ENCODE assay signal across 11 cellular contexts in genomic region chr10:118732253-118733194, GRCh38. TPM values are rescaled to one million over a fixed set of nuclear protein-coding genes. Genes with fewer than 3 reads are reported as not detected.
DNase-seq lines count a peak whose midpoint lies in the region; ATAC-seq and TF ChIP-seq lines count a peak whose summit lies in the region.
"Had no signal": no experiment of that assay in that cellular context is flagged by ENCODE, and none has a peak within 500 bp of the region (broad histone marks: within the 10 kb centered on the region; RNA-seq: fewer than 3 reads in every experiment).

No MANE protein-coding gene starts in this region.

- H3K27me3 ChIP-seq in CD4-positive, alpha-beta T cell (ENCODE audit: control insufficient read depth, insufficient read depth, low read length), result no peaks in the 10 kb centered on the region
- H3K27me3 ChIP-seq in right cardiac atrium (ENCODE audit: control insufficient read depth, insufficient read depth), result no peaks in the 10 kb centered on the region

- DNase-seq in CD4-positive, alpha-beta T cell, result no peak
- DNase-seq in right cardiac atrium, result no peak
- DNase-seq in NCI-H345 treated with DMSO at 0.1 percent for 48 hours (lab: John Stamatoyannopoulos, UW; ENCODE audit: unreplicated experiment), result no peak
- DNase-seq in hippocampal formation (lab: John Stamatoyannopoulos, UW), result no peak
- DNase-seq in middle frontal gyrus (ENCODE audit: extremely low spot score, low spot score), result no peak
- no peak for DNase-seq in RWPE1 (ENCODE audit: low spot score)
- DNase-seq: DMS79; NCI-H1417 treated with DMSO at 0.1 percent for 48 hours; stimulated activated CD4-positive, alpha-beta T cell treated with anti-CD3 and anti-CD28 coated beads, Interleukin-1b, Interleukin-23, amount 100 ng/mL, for 48 hours had no signal

- ATAC-seq in CD4-positive, alpha-beta T cell (ENCODE audit: poor library complexity), result peak; percentile 45
- ATAC-seq in GM19395 (IDR thresholded peaks at IDR 0.05; ENCODE audit: unreplicated experiment) (peak; percentile 70), HG03571 (IDR thresholded peaks at IDR 0.05; ENCODE audit: unreplicated experiment) (peak; percentile 43), right cardiac atrium (peak; percentile 42 to 50)

- peaks cover 11% of the 10 kb centered on the region for H3K4me1 ChIP-seq in right cardiac atrium (ENCODE audit: control insufficient read depth, insufficient read depth, low read length)

- CTCF ChIA-PET in CD4-positive, alpha-beta T cell (lab: Charles Lee), result interaction anchor here (0.8 to 1.7 kb wide), 3 partner anchors 11 to 22 kb away, joined by 3 to 6 read pairs (median 5); partner anchors contain the start of gene CACUL1
- CTCF ChIA-PET in RWPE1 (lab: Yijun Ruan, JAX), result interaction anchor here (0.6 kb wide), 1 partner anchor 64 kb away, joined by 3 read pairs; no protein-coding TSS in a partner anchor

- no peak overlapping the region for H3K4me3 ChIP-seq in right cardiac atrium (ENCODE audit: low read length)

- no peaks in the 10 kb centered on the region for H3K9me3 ChIP-seq in CD4-positive, alpha-beta T cell (ENCODE audit: control insufficient read depth, low read length)
- no peaks in the 10 kb centered on the region for H3K9me3 ChIP-seq in right cardiac atrium (ENCODE audit: control insufficient read depth, low read length)

- POLR2A ChIA-PET in CD4-positive, alpha-beta T cell (lab: Charles Lee), result interaction anchor here (0.7 to 8.4 kb wide), 4 partner anchors 18 to 75 kb away, joined by 3 to 92 read pairs (median 3); partner anchors contain the start of gene CACUL1
- POLR2A ChIA-PET in RWPE1 (lab: Yijun Ruan, JAX; ENCODE audit: low non-redundant PET), result no interaction called here

- peak overlapping the region; percentile 77 for H3K4me3 Mint-ChIP-seq in CD4-positive, alpha-beta T cell

- H3K9me3 Mint-ChIP-seq in CD4-positive, alpha-beta T cell, result no peaks in the 10 kb centered on the region

- H3K4me1 Mint-ChIP-seq in CD4-positive, alpha-beta T cell (ENCODE audit: low read depth), result peaks cover 88% of the 10 kb centered on the region

- intact Hi-C loops in CD4-positive, alpha-beta T cell (cut with DNase I, micrococcal nuclease), result loop anchor here in 1 of 2 experiments (2.0 kb wide), 1 partner anchor 22 kb away; the partner anchor contains the start of gene CACUL1
- intact Hi-C loops in right cardiac atrium (cut with DNase I), result no loop called here

- peaks cover 6% of the 10 kb centered on the region for H3K36me3 Mint-ChIP-seq in CD4-positive, alpha-beta T cell (ENCODE audit: low read depth)

- peak overlapping the region; percentile 13 for H3K27ac ChIP-seq in CD4-positive, alpha-beta T cell (ENCODE audit: low read depth, low read length)
- H3K27ac ChIP-seq in right cardiac atrium (ENCODE audit: low read length) (no peak overlapping the region), RWPE1 (no peak overlapping the region)

- WGBS in right cardiac atrium, result 75% methylated on average over 12 of the region's 12 CpGs

- TF ChIP-seq CTCF in CD4-positive, alpha-beta T cell (IDR thresholded peaks at IDR 0.05), result no peak
- no peak for TF ChIP-seq CTCF in RWPE1 (conservative IDR thresholded peaks at IDR 0.05; ENCODE audit: low read depth)

- H3K27me3 Mint-ChIP-seq in CD4-positive, alpha-beta T cell, result no peaks in the 10 kb centered on the region

- peak overlapping the region; percentile 80 for H3K27ac Mint-ChIP-seq in CD4-positive, alpha-beta T cell

RNA-seq across cellular contexts. Expression of gene CACUL1, which starts 22.2 kb away (rescaled TPM):
- total RNA-seq in CD4-positive, alpha-beta T cell, result 10 to 100 TPM; 36.7 to 37.4 TPM
- 10 to 100 TPM; 26.0 to 37.5 (median 32.0) TPM for total RNA-seq in right cardiac atrium
- 7.9 TPM for polyA plus RNA-seq in right cardiac atrium
